ENCODE assay signal across 1 cellular context in the genomic region with DNA sequence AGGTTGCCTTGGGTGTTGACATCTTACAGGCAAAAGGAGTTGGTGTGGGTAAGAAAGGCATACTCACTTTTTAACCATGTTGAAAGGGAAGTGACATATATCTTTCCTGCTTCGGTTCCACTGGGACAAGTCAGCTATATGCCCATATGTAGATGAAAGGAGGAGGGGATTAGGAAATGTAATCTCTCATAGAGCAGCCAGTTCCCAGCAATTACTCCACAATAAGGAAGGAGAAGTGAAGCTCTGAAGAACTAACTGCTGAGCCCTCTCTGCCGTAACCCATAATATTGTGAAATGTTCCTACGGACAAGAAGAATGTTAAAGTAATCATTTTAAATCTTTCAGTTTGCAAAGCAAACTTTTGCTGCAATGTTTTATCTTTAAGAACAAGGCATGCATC.
TF ChIP-seq lines count a peak whose summit lies in the region.

No MANE protein-coding gene starts in this region.

TF ChIP-seq in HepG2, 621 proteins besides CTCF, POLR2A, EP300 and RAD21 (continued from another document):
- TF ChIP-seq, protein P1, sequence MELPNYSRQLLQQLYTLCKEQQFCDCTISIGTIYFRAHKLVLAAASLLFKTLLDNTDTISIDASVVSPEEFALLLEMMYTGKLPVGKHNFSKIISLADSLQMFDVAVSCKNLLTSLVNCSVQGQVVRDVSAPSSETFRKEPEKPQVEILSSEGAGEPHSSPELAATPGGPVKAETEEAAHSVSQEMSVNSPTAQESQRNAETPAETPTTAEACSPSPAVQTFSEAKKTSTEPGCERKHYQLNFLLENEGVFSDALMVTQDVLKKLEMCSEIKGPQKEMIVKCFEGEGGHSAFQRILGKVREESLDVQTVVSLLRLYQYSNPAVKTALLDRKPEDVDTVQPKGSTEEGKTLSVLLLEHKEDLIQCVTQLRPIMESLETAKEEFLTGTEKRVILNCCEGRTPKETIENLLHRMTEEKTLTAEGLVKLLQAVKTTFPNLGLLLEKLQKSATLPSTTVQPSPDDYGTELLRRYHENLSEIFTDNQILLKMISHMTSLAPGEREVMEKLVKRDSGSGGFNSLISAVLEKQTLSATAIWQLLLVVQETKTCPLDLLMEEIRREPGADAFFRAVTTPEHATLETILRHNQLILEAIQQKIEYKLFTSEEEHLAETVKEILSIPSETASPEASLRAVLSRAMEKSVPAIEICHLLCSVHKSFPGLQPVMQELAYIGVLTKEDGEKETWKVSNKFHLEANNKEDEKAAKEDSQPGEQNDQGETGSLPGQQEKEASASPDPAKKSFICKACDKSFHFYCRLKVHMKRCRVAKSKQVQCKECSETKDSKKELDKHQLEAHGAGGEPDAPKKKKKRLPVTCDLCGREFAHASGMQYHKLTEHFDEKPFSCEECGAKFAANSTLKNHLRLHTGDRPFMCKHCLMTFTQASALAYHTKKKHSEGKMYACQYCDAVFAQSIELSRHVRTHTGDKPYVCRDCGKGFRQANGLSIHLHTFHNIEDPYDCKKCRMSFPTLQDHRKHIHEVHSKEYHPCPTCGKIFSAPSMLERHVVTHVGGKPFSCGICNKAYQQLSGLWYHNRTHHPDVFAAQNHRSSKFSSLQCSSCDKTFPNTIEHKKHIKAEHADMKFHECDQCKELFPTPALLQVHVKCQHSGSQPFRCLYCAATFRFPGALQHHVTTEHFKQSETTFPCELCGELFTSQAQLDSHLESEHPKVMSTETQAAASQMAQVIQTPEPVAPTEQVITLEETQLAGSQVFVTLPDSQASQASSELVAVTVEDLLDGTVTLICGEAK (IDR thresholded peaks at IDR 0.05) = no peak
- TF ChIP-seq, protein P1 (CRISPR knock-in tag; IDR thresholded peaks at IDR 0.05) = no peak
- TF ChIP-seq NR2C2 (CRISPR knock-in tag; IDR thresholded peaks at IDR 0.05; ENCODE audit: borderline replicate concordance) (no peak), ZNF670 (CRISPR knock-in tag; IDR thresholded peaks at IDR 0.05; ENCODE audit: borderline replicate concordance) (no peak), ZNF30 (CRISPR knock-in tag; IDR thresholded peaks at IDR 0.05) (no peak), GABPB1 (CRISPR knock-in tag; IDR thresholded peaks at IDR 0.05) (no peak), ZNF629 (CRISPR knock-in tag; conservative IDR thresholded peaks at IDR 0.05) (no peak), PAF1 (CRISPR knock-in tag; IDR thresholded peaks at IDR 0.05) (no peak), PLRG1 (conservative IDR thresholded peaks at IDR 0.05) (no peak), ZNF441 (CRISPR knock-in tag; IDR thresholded peaks at IDR 0.05; ENCODE audit: borderline replicate concordance) (no peak), ZNF790 (CRISPR knock-in tag; IDR thresholded peaks at IDR 0.05; ENCODE audit: borderline replicate concordance) (no peak)
- TF ChIP-seq, protein P2, sequence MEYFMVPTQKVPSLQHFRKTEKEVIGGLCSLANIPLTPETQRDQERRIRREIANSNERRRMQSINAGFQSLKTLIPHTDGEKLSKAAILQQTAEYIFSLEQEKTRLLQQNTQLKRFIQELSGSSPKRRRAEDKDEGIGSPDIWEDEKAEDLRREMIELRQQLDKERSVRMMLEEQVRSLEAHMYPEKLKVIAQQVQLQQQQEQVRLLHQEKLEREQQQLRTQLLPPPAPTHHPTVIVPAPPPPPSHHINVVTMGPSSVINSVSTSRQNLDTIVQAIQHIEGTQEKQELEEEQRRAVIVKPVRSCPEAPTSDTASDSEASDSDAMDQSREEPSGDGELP (IDR thresholded peaks at IDR 0.05; ENCODE audit: borderline replicate concordance, low read depth) = no peak
- TF ChIP-seq, protein P3, sequence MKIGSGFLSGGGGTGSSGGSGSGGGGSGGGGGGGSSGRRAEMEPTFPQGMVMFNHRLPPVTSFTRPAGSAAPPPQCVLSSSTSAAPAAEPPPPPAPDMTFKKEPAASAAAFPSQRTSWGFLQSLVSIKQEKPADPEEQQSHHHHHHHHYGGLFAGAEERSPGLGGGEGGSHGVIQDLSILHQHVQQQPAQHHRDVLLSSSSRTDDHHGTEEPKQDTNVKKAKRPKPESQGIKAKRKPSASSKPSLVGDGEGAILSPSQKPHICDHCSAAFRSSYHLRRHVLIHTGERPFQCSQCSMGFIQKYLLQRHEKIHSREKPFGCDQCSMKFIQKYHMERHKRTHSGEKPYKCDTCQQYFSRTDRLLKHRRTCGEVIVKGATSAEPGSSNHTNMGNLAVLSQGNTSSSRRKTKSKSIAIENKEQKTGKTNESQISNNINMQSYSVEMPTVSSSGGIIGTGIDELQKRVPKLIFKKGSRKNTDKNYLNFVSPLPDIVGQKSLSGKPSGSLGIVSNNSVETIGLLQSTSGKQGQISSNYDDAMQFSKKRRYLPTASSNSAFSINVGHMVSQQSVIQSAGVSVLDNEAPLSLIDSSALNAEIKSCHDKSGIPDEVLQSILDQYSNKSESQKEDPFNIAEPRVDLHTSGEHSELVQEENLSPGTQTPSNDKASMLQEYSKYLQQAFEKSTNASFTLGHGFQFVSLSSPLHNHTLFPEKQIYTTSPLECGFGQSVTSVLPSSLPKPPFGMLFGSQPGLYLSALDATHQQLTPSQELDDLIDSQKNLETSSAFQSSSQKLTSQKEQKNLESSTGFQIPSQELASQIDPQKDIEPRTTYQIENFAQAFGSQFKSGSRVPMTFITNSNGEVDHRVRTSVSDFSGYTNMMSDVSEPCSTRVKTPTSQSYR (CRISPR knock-in tag; IDR thresholded peaks at IDR 0.05; ENCODE audit: borderline replicate concordance) = no peak
- TF ChIP-seq, protein P4, sequence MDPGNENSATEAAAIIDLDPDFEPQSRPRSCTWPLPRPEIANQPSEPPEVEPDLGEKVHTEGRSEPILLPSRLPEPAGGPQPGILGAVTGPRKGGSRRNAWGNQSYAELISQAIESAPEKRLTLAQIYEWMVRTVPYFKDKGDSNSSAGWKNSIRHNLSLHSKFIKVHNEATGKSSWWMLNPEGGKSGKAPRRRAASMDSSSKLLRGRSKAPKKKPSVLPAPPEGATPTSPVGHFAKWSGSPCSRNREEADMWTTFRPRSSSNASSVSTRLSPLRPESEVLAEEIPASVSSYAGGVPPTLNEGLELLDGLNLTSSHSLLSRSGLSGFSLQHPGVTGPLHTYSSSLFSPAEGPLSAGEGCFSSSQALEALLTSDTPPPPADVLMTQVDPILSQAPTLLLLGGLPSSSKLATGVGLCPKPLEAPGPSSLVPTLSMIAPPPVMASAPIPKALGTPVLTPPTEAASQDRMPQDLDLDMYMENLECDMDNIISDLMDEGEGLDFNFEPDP (CRISPR knock-in tag; conservative IDR thresholded peaks at IDR 0.05) = no peak
TF ChIP-seq in HepG2: peak in this region for 0.
